In the genomic region with DNA sequence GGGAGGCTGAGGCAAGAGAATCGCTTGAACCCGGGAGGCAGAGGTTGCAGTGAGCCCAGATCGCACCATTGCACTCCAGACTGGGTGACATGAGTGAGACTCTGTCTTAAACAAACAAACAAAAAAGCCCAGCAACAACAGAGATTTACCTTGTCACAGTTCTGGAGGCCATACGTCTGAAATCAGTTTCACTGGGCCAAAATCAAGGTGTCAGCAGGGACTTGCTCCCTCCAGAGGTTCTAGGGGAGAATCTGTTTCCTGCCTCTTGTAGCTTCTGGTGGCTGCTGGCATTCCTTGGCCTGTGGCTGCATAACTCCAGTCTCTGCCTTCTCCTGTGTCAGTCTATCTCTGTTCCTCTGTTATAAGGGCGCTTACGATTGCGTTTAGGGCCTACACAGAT, we compare ENCODE assay signal across 10 cellular contexts. TPM values are rescaled to one million over a fixed set of nuclear protein-coding genes. Genes with fewer than 3 reads are reported as not detected.
DNase-seq lines count a peak whose midpoint lies in the region; ATAC-seq and TF ChIP-seq lines count a peak whose summit lies in the region.
"Had no signal": no experiment of that assay in that cellular context is flagged by ENCODE, and none has a peak within 500 bp of the region (broad histone marks: within the 10 kb centered on the region; RNA-seq: fewer than 3 reads in every experiment).

No MANE protein-coding gene starts in this region.

- no peaks in the 10 kb centered on the region for H3K9me3 ChIP-seq in left lung
- H3K9me3 ChIP-seq: testis had no signal

- H3K27me3 ChIP-seq in left lung = no peaks in the 10 kb centered on the region
- H3K27me3 ChIP-seq: testis had no signal

- in situ Hi-C loops in GM13977 (cut with MboI; ENCODE audit: low pct_unique_long_range_greater_than_20kb, low sequenced_read_pairs, unreplicated experiment) = loop anchor here (25.0 kb wide), 1 partner anchor 329 kb away; no protein-coding TSS in a partner anchor

- peaks cover 24% of the 10 kb centered on the region for H3K4me1 Mint-ChIP-seq in CD14-positive monocyte
- H3K4me1 Mint-ChIP-seq in activated CD4-positive, alpha-beta memory T cell treated with anti-CD3 and anti-CD28 coated beads for 36 hours (ENCODE audit: low read depth) = peaks cover 50% of the 10 kb centered on the region

- no peaks in the 10 kb centered on the region for H3K36me3 ChIP-seq in left lung

- no peaks in the 10 kb centered on the region for H3K9me3 Mint-ChIP-seq in CD14-positive monocyte
- H3K9me3 Mint-ChIP-seq in activated CD4-positive, alpha-beta memory T cell treated with anti-CD3 and anti-CD28 coated beads for 36 hours = no peaks in the 10 kb centered on the region

- TF ChIP-seq CTCF in CD14-positive monocyte (IDR thresholded peaks at IDR 0.05) (no peak), GM13977 (IDR thresholded peaks at IDR 0.05; ENCODE audit: extremely low read depth, insufficient read depth, missing control alignments) (peak; percentile 5), left lung (IDR thresholded peaks at IDR 0.05) (no peak)

- H3K4me3 Mint-ChIP-seq in CD14-positive monocyte = no peak overlapping the region
- H3K4me3 Mint-ChIP-seq in activated CD4-positive, alpha-beta memory T cell treated with anti-CD3 and anti-CD28 coated beads for 36 hours = peak overlapping the region; percentile 100

- CTCF ChIA-PET in activated CD4-positive, alpha-beta memory T cell treated with anti-CD3 and anti-CD28 coated beads for 36 hours (lab: Charles Lee) = interaction anchor here (0.6 to 3.8 kb wide), 5 partner anchors 11 to 950 kb away, joined by 3 to 15 read pairs (median 5); partner anchors contain the start of gene CUL5

- peaks cover 0 to 2% (median 0%) of the 10 kb centered on the region in 3 donors for H3K27me3 Mint-ChIP-seq in CD14-positive monocyte (ENCODE audit: low read depth in 3 of 3)
- no peaks in the 10 kb centered on the region for H3K27me3 Mint-ChIP-seq in activated CD4-positive, alpha-beta memory T cell treated with anti-CD3 and anti-CD28 coated beads for 36 hours

- peaks cover 5 to 36% of the 10 kb centered on the region in 2 donors for H3K4me1 ChIP-seq in left lung

- H3K36me3 Mint-ChIP-seq in CD14-positive monocyte = peaks cover 4 to 5% of the 10 kb centered on the region in 2 donors
- H3K36me3 Mint-ChIP-seq in activated CD4-positive, alpha-beta memory T cell treated with anti-CD3 and anti-CD28 coated beads for 36 hours = peaks cover 7% of the 10 kb centered on the region

- DNase-seq in CD14-positive monocyte (ENCODE audit: low spot score) = no peak
- DNase-seq in GM13977 (ENCODE audit: low spot score) = no peak
- no peak for DNase-seq in activated CD4-positive, alpha-beta memory T cell treated with anti-CD3 and anti-CD28 coated beads for 36 hours
- peak; percentile 61 for DNase-seq in islet precursor cell
- DNase-seq in stimulated activated CD4-positive, alpha-beta T cell treated with anti-CD3 and anti-CD28 coated beads, Interleukin-1b, Interleukin-23, amount 100 ng/mL, for 48 hours = no peak
- DNase-seq in left lung = no peak
- DNase-seq: NCI-H226, testis had no signal

- no peak overlapping the region for H3K27ac ChIP-seq in left lung

- POLR2A ChIA-PET in activated CD4-positive, alpha-beta memory T cell treated with anti-CD3 and anti-CD28 coated beads for 36 hours (lab: Charles Lee) = interaction anchor here (0.5 to 1.9 kb wide), 2 partner anchors 67 to 72 kb away, joined by 3 to 7 read pairs; no protein-coding TSS in a partner anchor

- intact Hi-C loops in CD14-positive monocyte (cut with micrococcal nuclease) = loop anchor here in 1 of 2 donors (10.0 kb wide), 1 partner anchor 542 kb away; the partner anchor contains the start of gene ACAT1
- intact Hi-C loops in activated CD4-positive, alpha-beta memory T cell treated with anti-CD3 and anti-CD28 coated beads for 36 hours (cut with micrococcal nuclease) = loop anchor here (10.0 kb wide), 2 partner anchors 172 to 1102 kb away; partner anchors contain the start of genes ALKBH8 and POGLUT3
- intact Hi-C loops in left lung (cut with DNase I) = no loop called here

- no peak overlapping the region for H3K4me3 ChIP-seq in left lung

- ATAC-seq in HG02642 (IDR thresholded peaks at IDR 0.05; ENCODE audit: poor library complexity, unreplicated experiment) (no peak), GM18868 (IDR thresholded peaks at IDR 0.05; ENCODE audit: unreplicated experiment) (no peak), left lung (no peak)

- peak overlapping the region in 4 of 7 donors; percentile 17 to 68 (median 56) for H3K27ac Mint-ChIP-seq in CD14-positive monocyte
- no peak overlapping the region for H3K27ac Mint-ChIP-seq in activated CD4-positive, alpha-beta memory T cell treated with anti-CD3 and anti-CD28 coated beads for 36 hours

RNA-seq across cellular contexts. Expression of gene DDX10, which starts 1.5 kb away (rescaled TPM):
- polyA plus RNA-seq in CD14-positive monocyte = 1 to 10 TPM; 5.0 to 5.3 TPM
- total RNA-seq in activated CD4-positive, alpha-beta memory T cell treated with anti-CD3 and anti-CD28 coated beads for 36 hours = 10 to 100 TPM; 34.8 to 37.7 TPM
- total RNA-seq in left lung = 10 to 100 TPM; 16.5 to 24.0 TPM
